In genomic region chr16:84087461-84088151, GRCh38 we compare ENCODE assay signal across 17 cellular contexts. TPM values are rescaled to one million over a fixed set of nuclear protein-coding genes. Genes with fewer than 3 reads are reported as not detected.
DNase-seq lines count a peak whose midpoint lies in the region; ATAC-seq, FAIRE-seq and TF ChIP-seq lines count a peak whose summit lies in the region.
"Had no signal": no experiment of that assay in that cellular context is flagged by ENCODE, and none has a peak within 500 bp of the region (broad histone marks: within the 10 kb centered on the region; RNA-seq: fewer than 3 reads in every experiment).

No MANE protein-coding gene starts in this region.

- no peak for TF ChIP-seq CTCF in CD8-positive, alpha-beta T cell (IDR thresholded peaks at IDR 0.05)
- TF ChIP-seq CTCF in SU-DHL-6 (IDR thresholded peaks at IDR 0.05; ENCODE audit: insufficient read depth, low read length, poor library complexity, severe bottlenecking), result no peak
- TF ChIP-seq CTCF in chondrocyte (IDR thresholded peaks at IDR 0.05), result no peak
- TF ChIP-seq CTCF in PC-9 (conservative IDR thresholded peaks at IDR 0.05), result no peak

- H3K27ac ChIP-seq in CD8-positive, alpha-beta T cell (ENCODE audit: low read depth, low read length), result peak overlapping the region; percentile 7
- H3K27ac ChIP-seq in SU-DHL-6 (ENCODE audit: low read depth, low read length), result peak overlapping the region; percentile 76
- no peak overlapping the region for H3K27ac ChIP-seq in PC-9

- ATAC-seq in CD8-positive, alpha-beta T cell, result no peak
- ATAC-seq: sciatic nerve had no signal

- H3K79me2 ChIP-seq in SU-DHL-6 (ENCODE audit: insufficient read depth, low read length) (no peaks in the 10 kb centered on the region), PC-9 (ENCODE audit: low read depth) (no peaks in the 10 kb centered on the region)

- no peak for DNase-seq in CD8-positive, alpha-beta T cell
- DNase-seq in HTR-8/SVneo (ENCODE audit: insufficient read length, low spot score) (no peak), chondrocyte (ENCODE audit: low spot score) (no peak), PC-9 (no peak), OCI-M2 (lab: John Stamatoyannopoulos, UW; ENCODE audit: unreplicated experiment) (no peak), COLO668 (lab: John Stamatoyannopoulos, UW; ENCODE audit: unreplicated experiment) (no peak)
- DNase-seq: activated CD8-positive, alpha-beta memory T cell treated with anti-CD3 and anti-CD28 coated beads for 24 hours; Caco-2; effector CD4-positive, alpha-beta T cell; GOT3; islet precursor cell; NCI-H1417 treated with DMSO at 0.1 percent for 48 hours; NCI-H526 treated with DMSO at 0.1 percent for 48 hours had no signal

- intact Hi-C loops in CD8-positive, alpha-beta T cell (cut with DNase I, micrococcal nuclease), result loop anchor here in 1 of 2 experiments (5.0 to 10.0 kb wide), 2 partner anchors 420 to 647 kb away; no protein-coding TSS in a partner anchor
- intact Hi-C loops in PC-9 (cut with micrococcal nuclease; ENCODE audit: unreplicated experiment), result no loop called here

- H3F3A ChIP-seq in SU-DHL-6 (ENCODE audit: insufficient read depth), result peaks cover 31% of the 10 kb centered on the region; the same call in 1 of the 2 replicates
- no peaks in the 10 kb centered on the region; the same call in 1 of the 2 replicates for H3F3A ChIP-seq in PC-9 (ENCODE audit: insufficient read depth, low read depth)

- peaks cover 20% of the 10 kb centered on the region for H3K4me1 ChIP-seq in CD8-positive, alpha-beta T cell (ENCODE audit: insufficient read depth, low read length)
- no peaks in the 10 kb centered on the region for H3K4me1 ChIP-seq in PC-9 (replicated peaks; ENCODE audit: insufficient read depth)
- H3K4me1 ChIP-seq: Caco-2 had no signal

- CTCF ChIA-PET in CD8-positive, alpha-beta T cell (lab: Charles Lee), result interaction anchor here (0.7 to 8.0 kb wide), 7 partner anchors 18 to 99 kb away, joined by 3 to 100 read pairs (median 4); partner anchors contain the start of genes MBTPS1 and TAF1C
- CTCF ChIA-PET in PC-9 (lab: Charles Lee), result no interaction called here

- peak; percentile 44 for FAIRE-seq in HTR-8/SVneo (lab: Jason Lieb, UNC)

- H3K4me2 ChIP-seq in SU-DHL-6 (ENCODE audit: low read depth, low read length, poor library complexity, severe bottlenecking) (no peak overlapping the region), PC-9 (no peak overlapping the region)

- no peaks in the 10 kb centered on the region for H4K20me1 ChIP-seq in SU-DHL-6 (ENCODE audit: low read depth, low read length)
- H4K20me1 ChIP-seq in PC-9 (ENCODE audit: insufficient read depth), result peaks cover 3% of the 10 kb centered on the region; the same call in 1 of the 2 replicates

- H3K4me3 ChIP-seq in CD8-positive, alpha-beta T cell (ENCODE audit: low read depth, low read length), result no peak overlapping the region
- H3K4me3 ChIP-seq in SU-DHL-6 (ENCODE audit: insufficient read depth, low read length, poor library complexity, severe bottlenecking), result no peak overlapping the region
- no peak overlapping the region for H3K4me3 ChIP-seq in PC-9

- no peaks in the 10 kb centered on the region for H3K9me2 ChIP-seq in SU-DHL-6 (replicated peaks; ENCODE audit: insufficient read depth, low read length)
- no peaks in the 10 kb centered on the region for H3K9me2 ChIP-seq in PC-9 (ENCODE audit: insufficient read depth)

- H3K9me3 Mint-ChIP-seq in CD8-positive, alpha-beta T cell, result no peaks in the 10 kb centered on the region
- no peaks in the 10 kb centered on the region for H3K9me3 Mint-ChIP-seq in chondrocyte (ENCODE audit: low read depth)

- H2AFZ ChIP-seq in SU-DHL-6 (ENCODE audit: low read depth, low read length, severe bottlenecking) (no peak overlapping the region), PC-9 (no peak overlapping the region)

- H3K4me1 Mint-ChIP-seq in CD8-positive, alpha-beta T cell (ENCODE audit: low read depth), result peaks cover 35% of the 10 kb centered on the region
- H3K4me1 Mint-ChIP-seq in chondrocyte (ENCODE audit: low read depth), result peaks cover 5% of the 10 kb centered on the region

- no TSS peak for BruUV-seq in PC-9 (replicated peaks; lab: Mats Ljungman, UMichigan)

- peak overlapping the region; percentile 42 for H3K27ac Mint-ChIP-seq in CD8-positive, alpha-beta T cell
- peak overlapping the region; percentile 15 for H3K27ac Mint-ChIP-seq in chondrocyte (ENCODE audit: unreplicated experiment)

- H3K27me3 Mint-ChIP-seq in CD8-positive, alpha-beta T cell (ENCODE audit: low read depth), result no peaks in the 10 kb centered on the region
- no peaks in the 10 kb centered on the region for H3K27me3 Mint-ChIP-seq in chondrocyte (ENCODE audit: low read depth)

- H3K36me3 ChIP-seq in CD8-positive, alpha-beta T cell (ENCODE audit: insufficient read depth, low read length), result peaks cover 36% of the 10 kb centered on the region
- peaks cover 10% of the 10 kb centered on the region; the same call in 1 of the 2 replicates for H3K36me3 ChIP-seq in SU-DHL-6 (ENCODE audit: low read length)
- H3K36me3 ChIP-seq in PC-9 (ENCODE audit: low read depth), result peaks cover 12% of the 10 kb centered on the region

- POLR2A ChIA-PET in CD8-positive, alpha-beta T cell (lab: Charles Lee), result no interaction called here
- POLR2A ChIA-PET in PC-9 (lab: Charles Lee; ENCODE audit: unreplicated experiment), result no interaction called here

- H3K4me3 Mint-ChIP-seq in CD8-positive, alpha-beta T cell, result no peak overlapping the region
- H3K4me3 Mint-ChIP-seq in chondrocyte (ENCODE audit: unreplicated experiment), result no peak overlapping the region

- peaks cover 86% of the 10 kb centered on the region for H3K36me3 Mint-ChIP-seq in CD8-positive, alpha-beta T cell
- H3K36me3 Mint-ChIP-seq in chondrocyte (ENCODE audit: low read depth), result peaks cover 35% of the 10 kb centered on the region

- H3K9ac ChIP-seq in SU-DHL-6 (ENCODE audit: low read length), result no peak overlapping the region

- no peaks in the 10 kb centered on the region for H3K9me3 ChIP-seq in CD8-positive, alpha-beta T cell (ENCODE audit: low read length)
- H3K9me3 ChIP-seq in SU-DHL-6 (ENCODE audit: insufficient read depth, low read length) (no peaks in the 10 kb centered on the region), PC-9 (ENCODE audit: insufficient read depth, low read depth) (no peaks in the 10 kb centered on the region)
- H3K9me3 ChIP-seq: Caco-2 had no signal

- no peaks in the 10 kb centered on the region for H3K27me3 ChIP-seq in CD8-positive, alpha-beta T cell (ENCODE audit: insufficient read depth, low read length)
- H3K27me3 ChIP-seq in SU-DHL-6 (ENCODE audit: low read length) (no peaks in the 10 kb centered on the region), PC-9 (ENCODE audit: insufficient read depth, low read depth) (no peaks in the 10 kb centered on the region)

RNA-seq across cellular contexts. Expression of gene MBTPS1, which starts 29.1 kb away (rescaled TPM):
- total RNA-seq in CD8-positive, alpha-beta T cell, result 100 to 1,000 TPM; 128 to 130 TPM
- 83.7 to 105 TPM (median 88.7 TPM) in 3 replicates for total RNA-seq in chondrocyte
- total RNA-seq in PC-9 (2021), result 80.3 and 96.0 TPM in 2 replicates

RNA-seq across cellular contexts. Expression of gene SLC38A8, which starts 45.0 kb away (rescaled TPM):
- not detected for total RNA-seq in CD8-positive, alpha-beta T cell
- total RNA-seq in chondrocyte (not detected in 3 replicates), PC-9 (2021) (not detected in 2 replicates)
- total RNA-seq: fibroblast of villous mesenchyme, sciatic nerve, subcutaneous adipose tissue had no signal

RNA-seq across cellular contexts. Expression of gene HSDL1, which starts 57.4 kb away (rescaled TPM):
- 1 to 10 TPM; 8.7 to 9.9 TPM for total RNA-seq in CD8-positive, alpha-beta T cell
- total RNA-seq in chondrocyte (15.2 to 25.5 TPM (median 20.8 TPM) in 3 replicates), PC-9 (2021) (30.5 and 32.1 TPM in 2 replicates)

RNA-seq across cellular contexts. Expression of gene DNAAF1, which starts 57.5 kb away (rescaled TPM):
- not detected for total RNA-seq in CD8-positive, alpha-beta T cell
- total RNA-seq in chondrocyte (not detected in 3 replicates), PC-9 (2021) (1.2 and 3.9 TPM in 2 replicates)
- total RNA-seq: fibroblast of villous mesenchyme had no signal
